ENCODE assay signal across 11 cellular contexts in genomic region chr9:73148447-73148937, GRCh38. TPM values are rescaled to one million over a fixed set of nuclear protein-coding genes. Genes with fewer than 3 reads are reported as not detected.
DNase-seq lines count a peak whose midpoint lies in the region; ATAC-seq, FAIRE-seq and TF ChIP-seq lines count a peak whose summit lies in the region.
"Had no signal": no experiment of that assay in that cellular context is flagged by ENCODE, and none has a peak within 500 bp of the region (broad histone marks: within the 10 kb centered on the region; RNA-seq: fewer than 3 reads in every experiment).

No MANE protein-coding gene starts in this region.

- H3K27me3 ChIP-seq in osteoblast (ENCODE audit: insufficient read depth, low read length) (no peaks in the 10 kb centered on the region), adrenal gland (no peaks in the 10 kb centered on the region)

- H3K4me1 ChIP-seq in osteoblast (ENCODE audit: insufficient read depth, low read length) (peaks cover 39% of the 10 kb centered on the region), adrenal gland (replicated peaks in 1 of 2) (peaks cover 11 to 40% of the 10 kb centered on the region in 2 donors)

- peaks cover 4% of the 10 kb centered on the region for H3K9me3 Mint-ChIP-seq in Calu3 (ENCODE audit: low read depth, unreplicated experiment)
- H3K9me3 Mint-ChIP-seq in dendritic cell treated with granulocyte-macrophage colony-stimulating factor and Interleukin-4, amounts not matched to agents 40 ng/mL and 50 ng/mL, for 4 days, result no peaks in the 10 kb centered on the region
- H3K9me3 Mint-ChIP-seq: activated T-cell treated with anti-CD3 and anti-CD28 coated beads, Interleukin-2, amount 50 U/mL, for 4 hours; naive thymus-derived CD8-positive, alpha-beta T cell had no signal

- peak overlapping the region; percentile 82 for H3K4me2 ChIP-seq in osteoblast (ENCODE audit: insufficient read depth, low read length)

- intact Hi-C loops in Calu3 (cut with micrococcal nuclease; ENCODE audit: unreplicated experiment), result no loop called here
- intact Hi-C loops in dendritic cell treated with granulocyte-macrophage colony-stimulating factor and Interleukin-4, amounts not matched to agents 40 ng/mL and 50 ng/mL, for 4 days (cut with micrococcal nuclease), result no loop called here
- intact Hi-C loops in adrenal gland (cut with DNase I), result no loop called here

- no peak for TF ChIP-seq POLR2A in adrenal gland (IDR thresholded peaks at IDR 0.05)

- peaks cover 28% of the 10 kb centered on the region for H3K79me2 ChIP-seq in osteoblast (ENCODE audit: insufficient read depth, low read length)

- H3K4me3 ChIP-seq in osteoblast (ENCODE audit: insufficient read depth, low read length) (no peak overlapping the region), adrenal gland (no peak overlapping the region)

- H3K9me3 ChIP-seq in osteoblast (ENCODE audit: low read depth, low read length), result no peaks in the 10 kb centered on the region
- H3K9me3 ChIP-seq in adrenal gland (replicated peaks in 1 of 3), result no peaks in the 10 kb centered on the region

- no peak overlapping the region for H2AFZ ChIP-seq in osteoblast (ENCODE audit: low read length)

- DNase-seq in Calu3 (no peak), MV-4-11 (lab: John Stamatoyannopoulos, UW) (peak; percentile 5), osteoblast (ENCODE audit: insufficient read length, low spot score, missing footprints) (peak; percentile 37), HTR-8/SVneo (ENCODE audit: insufficient read length, low spot score) (no peak), adrenal gland (no peak)
- DNase-seq: activated T-cell treated with anti-CD3 and anti-CD28 coated beads, Interleukin-2, amount 50 U/mL, for 4 hours; naive thymus-derived CD8-positive, alpha-beta T cell; NCI-H1694 treated with DMSO at 0.1 percent for 48 hours had no signal

- no peak overlapping the region for H3K4me3 Mint-ChIP-seq in Calu3 (ENCODE audit: low read depth, unreplicated experiment)
- no peak overlapping the region for H3K4me3 Mint-ChIP-seq in dendritic cell treated with granulocyte-macrophage colony-stimulating factor and Interleukin-4, amounts not matched to agents 40 ng/mL and 50 ng/mL, for 4 days

- CTCF ChIA-PET in Calu3 (lab: Charles Lee), result interaction anchor here (0.9 to 1.7 kb wide), 2 partner anchors 15 to 29 kb away, joined by 3 to 5 read pairs; no protein-coding TSS in a partner anchor

- no peaks in the 10 kb centered on the region for H3K36me3 ChIP-seq in osteoblast (ENCODE audit: insufficient read depth, low read length)
- H3K36me3 ChIP-seq in adrenal gland (replicated peaks in 1 of 2), result no peaks in the 10 kb centered on the region

- H3K27me3 Mint-ChIP-seq in Calu3 (ENCODE audit: unreplicated experiment), result no peaks in the 10 kb centered on the region
- no peaks in the 10 kb centered on the region for H3K27me3 Mint-ChIP-seq in dendritic cell treated with granulocyte-macrophage colony-stimulating factor and Interleukin-4, amounts not matched to agents 40 ng/mL and 50 ng/mL, for 4 days
- H3K27me3 Mint-ChIP-seq: naive thymus-derived CD8-positive, alpha-beta T cell had no signal

- peaks cover 39% of the 10 kb centered on the region for H3K4me1 Mint-ChIP-seq in Calu3 (ENCODE audit: low read depth, unreplicated experiment)
- H3K4me1 Mint-ChIP-seq in dendritic cell treated with granulocyte-macrophage colony-stimulating factor and Interleukin-4, amounts not matched to agents 40 ng/mL and 50 ng/mL, for 4 days (ENCODE audit: low read depth), result peaks cover 42% of the 10 kb centered on the region

- no peak for TF ChIP-seq CTCF in Calu3 (IDR thresholded peaks at IDR 0.05; ENCODE audit: unreplicated experiment)
- no peak for TF ChIP-seq CTCF in osteoblast (IDR thresholded peaks at IDR 0.05; ENCODE audit: extremely low read depth, low read depth, low read length)
- no peak for TF ChIP-seq CTCF in adrenal gland (IDR thresholded peaks at IDR 0.05)

- FAIRE-seq in HTR-8/SVneo (lab: Jason Lieb, UNC), result no peak

- H3K27ac ChIP-seq in osteoblast (ENCODE audit: low read depth, low read length) (peak overlapping the region; percentile 89), adrenal gland (no peak overlapping the region)

- H4K20me1 ChIP-seq in osteoblast (ENCODE audit: insufficient read depth, low read length), result peaks cover 6% of the 10 kb centered on the region

- 70 to 82% (median 80%) methylated on average over 3 of the region's 3 CpGs for WGBS in adrenal gland, 4 donors

- ATAC-seq in HG03159 (IDR thresholded peaks at IDR 0.05; ENCODE audit: unreplicated experiment) (no peak), GM19023 (IDR thresholded peaks at IDR 0.05; ENCODE audit: unreplicated experiment) (no peak)

- H3K36me3 Mint-ChIP-seq in Calu3 (ENCODE audit: insufficient read depth, unreplicated experiment), result peaks cover 33% of the 10 kb centered on the region
- no peaks in the 10 kb centered on the region for H3K36me3 Mint-ChIP-seq in dendritic cell treated with granulocyte-macrophage colony-stimulating factor and Interleukin-4, amounts not matched to agents 40 ng/mL and 50 ng/mL, for 4 days (ENCODE audit: low read depth)
- H3K36me3 Mint-ChIP-seq: naive thymus-derived CD8-positive, alpha-beta T cell had no signal

- no TSS peak for BruUV-seq in Calu3 (replicated peaks; lab: Mats Ljungman, UMichigan)

- peak overlapping the region; percentile 90 for H3K27ac Mint-ChIP-seq in Calu3 (ENCODE audit: unreplicated experiment)
- H3K27ac Mint-ChIP-seq in dendritic cell treated with granulocyte-macrophage colony-stimulating factor and Interleukin-4, amounts not matched to agents 40 ng/mL and 50 ng/mL, for 4 days, result peak overlapping the region; percentile 87

RNA-seq across cellular contexts. Expression of gene ANXA1, which starts 3.2 kb away (rescaled TPM):
- 458 and 526 TPM in 2 replicates for total RNA-seq in Calu3 (2022)
- total RNA-seq in osteoblast, result 803 and 816 TPM in 2 replicates
- 100 to 1,000 TPM in 1 of 8 donors, 10 to 100 TPM in 7; 30.7 to 103 (median 56.8) TPM for total RNA-seq in adrenal gland
- 100 to 1,000 TPM in 2 of 3 donors, 10 to 100 TPM in 1; 58.9 to 114 (median 113) TPM for polyA plus RNA-seq in adrenal gland

Comparison
In these comparisons a context has a peak if more than half of its experiments do, and no peak if none do; other contexts are left out.
1. DNase-seq: peak in MV-4-11 (single experiment) and osteoblast (single experiment); none in Calu3 (single experiment), HTR-8/SVneo (single experiment) and adrenal gland (0 of 7).